ENCODE assay signal across 28 cellular contexts in genomic region chr11:68194675-68195294, GRCh38.
"Had no signal": no experiment of that assay in that cellular context is flagged by ENCODE, and none has a peak within 500 bp of the region (broad histone marks: within the 10 kb centered on the region; RNA-seq: fewer than 3 reads in every experiment).

No MANE protein-coding gene starts in this region.

- H3K9ac ChIP-seq: KMS-11 had no signal

- DNase-seq: activated CD4-positive, alpha-beta T cell treated with anti-CD3 and anti-CD28 coated beads for 1 hour; activated CD4-positive, alpha-beta T cell treated with anti-CD3 and anti-CD28 coated beads for 48 hours; activated CD4-positive, CD25-positive, alpha-beta regulatory T cell; activated CD8-positive, alpha-beta T cell treated with anti-CD3 and anti-CD28 coated beads for 36 hours; activated gamma-delta T cell; activated naive CD4-positive, alpha-beta T cell treated with Interleukin-2 at 50 U/mL for 16 hours; activated naive CD8-positive, alpha-beta T cell treated with anti-CD3 and anti-CD28 coated beads, Interleukin-2, amount 10 ng/mL, durations not matched to agents 7 days and 5 days; activated T-cell treated with anti-CD3 and anti-CD28 coated beads, Interleukin-2, amount 50 U/mL, for 1 hour; amygdala; body of pancreas; NCI-H1092; NCI-H1417; NCI-H146; NCI-H187; NCI-H2081 treated with DMSO at 0.1 percent for 48 hours; NCI-H345; NCI-H510A; NCI-H526; NCI-H748 treated with DMSO at 0.1 percent for 48 hours; OCI-M1; Right ventricle myocardium superior; T1000; WERI-Rb-1 had no signal

- H3K27ac ChIP-seq: body of pancreas, breast epithelium, KMS-11, SK-N-MC, WERI-Rb-1 had no signal

- H3K9me3 ChIP-seq: body of pancreas, breast epithelium had no signal

- H3K27me3 ChIP-seq: body of pancreas, breast epithelium had no signal

- H3K27ac Mint-ChIP-seq: activated CD8-positive, alpha-beta T cell treated with anti-CD3 and anti-CD28 coated beads for 36 hours; activated naive CD8-positive, alpha-beta T cell treated with anti-CD3 and anti-CD28 coated beads, Interleukin-2, amount 10 ng/mL, durations not matched to agents 7 days and 5 days; activated T-helper 2 cell treated with anti-CD3 and anti-CD28 coated beads, Interferon-gamma antibody, Interleukin-2, Interleukin-4, amounts not matched to agents 10 μg/mL and 5 μg/mL and 100 μg/mL, durations not matched to agents 14 hours and 24 hours and 36 hours had no signal

- H3K4me3 Mint-ChIP-seq: activated CD8-positive, alpha-beta T cell treated with anti-CD3 and anti-CD28 coated beads for 36 hours; activated naive CD4-positive, alpha-beta T cell treated with anti-CD3 and anti-CD28 coated beads, Interleukin-2, amount 50 U/mL, for 24 hours; activated naive CD8-positive, alpha-beta T cell treated with anti-CD3 and anti-CD28 coated beads, Interleukin-2, amount 10 ng/mL, durations not matched to agents 7 days and 5 days had no signal

- ATAC-seq: activated CD8-positive, alpha-beta T cell treated with anti-CD3 and anti-CD28 coated beads for 36 hours; body of pancreas had no signal

- H3K4me3 ChIP-seq: body of pancreas, breast epithelium, SK-N-MC had no signal

- H3K9me3 Mint-ChIP-seq: activated CD8-positive, alpha-beta T cell treated with anti-CD3 and anti-CD28 coated beads for 36 hours; activated naive CD4-positive, alpha-beta T cell treated with anti-CD3 and anti-CD28 coated beads, Interleukin-2, amount 50 U/mL, for 24 hours; activated naive CD8-positive, alpha-beta T cell treated with anti-CD3 and anti-CD28 coated beads, Interleukin-2, amount 10 ng/mL, durations not matched to agents 7 days and 5 days; activated T-helper 2 cell treated with anti-CD3 and anti-CD28 coated beads, Interferon-gamma antibody, Interleukin-2, Interleukin-4, amounts not matched to agents 10 μg/mL and 5 μg/mL and 100 μg/mL, durations not matched to agents 14 hours and 24 hours and 36 hours had no signal

- H3K27me3 Mint-ChIP-seq: activated CD8-positive, alpha-beta T cell treated with anti-CD3 and anti-CD28 coated beads for 36 hours; activated naive CD4-positive, alpha-beta T cell treated with anti-CD3 and anti-CD28 coated beads, Interleukin-2, amount 50 U/mL, for 24 hours; activated naive CD8-positive, alpha-beta T cell treated with anti-CD3 and anti-CD28 coated beads, Interleukin-2, amount 10 ng/mL, durations not matched to agents 7 days and 5 days had no signal

- H3K36me3 ChIP-seq: breast epithelium, WERI-Rb-1 had no signal
